9 cellular contexts compared by ENCODE assay signal in genomic region chr11:111776398-111777093, GRCh38. TPM values are rescaled to one million over a fixed set of nuclear protein-coding genes. Genes with fewer than 3 reads are reported as not detected.
DNase-seq lines count a peak whose midpoint lies in the region; ATAC-seq and TF ChIP-seq lines count a peak whose summit lies in the region.
"Had no signal": no experiment of that assay in that cellular context is flagged by ENCODE, and none has a peak within 500 bp of the region (broad histone marks: within the 10 kb centered on the region; RNA-seq: fewer than 3 reads in every experiment).

No MANE protein-coding gene starts in this region.

- H3K27me3 Mint-ChIP-seq in activated T-helper 1 cell treated with anti-CD3 and anti-CD28 coated beads, Interleukin-12 subunit alpha, Interleukin-12 subunit beta, Interleukin-2, Interleukin-4 antibody, amounts not matched to agents 30 ng/mL and 10 ng/mL and 1 ng/mL, durations not matched to agents 14 hours and 24 hours and 36 hours (ENCODE audit: insufficient read depth): no peaks in the 10 kb centered on the region

- no peak overlapping the region for H3K27ac Mint-ChIP-seq in activated T-helper 1 cell treated with anti-CD3 and anti-CD28 coated beads, Interleukin-12 subunit alpha, Interleukin-12 subunit beta, Interleukin-2, Interleukin-4 antibody, amounts not matched to agents 30 ng/mL and 10 ng/mL and 1 ng/mL, durations not matched to agents 14 hours and 24 hours and 36 hours

- in situ Hi-C loops in GM13976 (cut with MboI; ENCODE audit: low sequenced_read_pairs, unreplicated experiment): no loop called here
- in situ Hi-C loops in KBM-7 (cut with MboI; ENCODE audit: low pct_unique_long_range_greater_than_20kb, low sequenced_read_pairs): loop anchor here (25.0 kb wide), 1 partner anchor 189 kb away; no protein-coding TSS in a partner anchor

- DNase-seq in GM13976 (ENCODE audit: low spot score): peak; percentile 52
- DNase-seq in caudate nucleus (lab: John Stamatoyannopoulos, UW): no peak
- DNase-seq in sciatic nerve (ENCODE audit: low spot score): no peak
- no peak for DNase-seq in activated T-helper 1 cell treated with anti-CD3 and anti-CD28 coated beads, Interleukin-12 subunit alpha, Interleukin-12 subunit beta, Interleukin-2, Interleukin-4 antibody, amounts not matched to agents 30 ng/mL and 10 ng/mL and 1 ng/mL, durations not matched to agents 14 hours and 24 hours and 36 hours (ENCODE audit: low spot score)
- DNase-seq in KBM-7: no peak
- DNase-seq in stimulated activated CD4-positive, alpha-beta T cell treated with anti-CD3 and anti-CD28 coated beads, Interleukin-4, amount 100 ng/mL, for 4 hours: no peak
- DNase-seq: activated T-cell treated with anti-CD3 and anti-CD28 coated beads, Interleukin-2, amount 50 U/mL, for 48 hours had no signal

- intact Hi-C loops in sciatic nerve (cut with DNase I): loop anchor here (5.0 kb wide), 2 partner anchors 174 to 1759 kb away; partner anchors contain the start of gene SIK2
- intact Hi-C loops in activated T-helper 1 cell treated with anti-CD3 and anti-CD28 coated beads, Interleukin-12 subunit alpha, Interleukin-12 subunit beta, Interleukin-2, Interleukin-4 antibody, amounts not matched to agents 30 ng/mL and 10 ng/mL and 1 ng/mL, durations not matched to agents 14 hours and 24 hours and 36 hours (cut with micrococcal nuclease): loop anchor here (1.0 to 5.0 kb wide), 7 partner anchors 10 to 494 kb away; partner anchors contain the start of gene PPP2R1B

- TF ChIP-seq CTCF in GM13976 (IDR thresholded peaks at IDR 0.05; ENCODE audit: borderline replicate concordance, control extremely low read depth, extremely low read depth, insufficient read depth, missing control alignments): no peak

- peak overlapping the region; percentile 53 for H3K27ac ChIP-seq in caudate nucleus (ENCODE audit: low read depth, low read length)

- no peaks in the 10 kb centered on the region for H3K36me3 Mint-ChIP-seq in activated T-helper 1 cell treated with anti-CD3 and anti-CD28 coated beads, Interleukin-12 subunit alpha, Interleukin-12 subunit beta, Interleukin-2, Interleukin-4 antibody, amounts not matched to agents 30 ng/mL and 10 ng/mL and 1 ng/mL, durations not matched to agents 14 hours and 24 hours and 36 hours (ENCODE audit: low read depth)

- peak; percentile 94 for ATAC-seq in GM21367 (IDR thresholded peaks at IDR 0.05; ENCODE audit: unreplicated experiment)
- peak; percentile 72 for ATAC-seq in HG03097 (IDR thresholded peaks at IDR 0.05; ENCODE audit: low FRiP score, unreplicated experiment)
- ATAC-seq in sciatic nerve: no peak

- H3K9me3 Mint-ChIP-seq in activated T-helper 1 cell treated with anti-CD3 and anti-CD28 coated beads, Interleukin-12 subunit alpha, Interleukin-12 subunit beta, Interleukin-2, Interleukin-4 antibody, amounts not matched to agents 30 ng/mL and 10 ng/mL and 1 ng/mL, durations not matched to agents 14 hours and 24 hours and 36 hours: no peaks in the 10 kb centered on the region

- H3K4me3 Mint-ChIP-seq in activated T-helper 1 cell treated with anti-CD3 and anti-CD28 coated beads, Interleukin-12 subunit alpha, Interleukin-12 subunit beta, Interleukin-2, Interleukin-4 antibody, amounts not matched to agents 30 ng/mL and 10 ng/mL and 1 ng/mL, durations not matched to agents 14 hours and 24 hours and 36 hours: no peak overlapping the region

- no peaks in the 10 kb centered on the region for H3K4me1 Mint-ChIP-seq in activated T-helper 1 cell treated with anti-CD3 and anti-CD28 coated beads, Interleukin-12 subunit alpha, Interleukin-12 subunit beta, Interleukin-2, Interleukin-4 antibody, amounts not matched to agents 30 ng/mL and 10 ng/mL and 1 ng/mL, durations not matched to agents 14 hours and 24 hours and 36 hours (ENCODE audit: low read depth)

RNA-seq across cellular contexts. Expression of gene PPP2R1B, which starts 10.4 kb away (rescaled TPM):
- 37.7 TPM for total RNA-seq in sciatic nerve
- 58.1 and 61.4 TPM in 2 replicates for total RNA-seq in activated T-helper 1 cell treated with anti-CD3 and anti-CD28 coated beads, Interleukin-12 subunit alpha, Interleukin-12 subunit beta, Interleukin-2, Interleukin-4 antibody, amounts not matched to agents 30 ng/mL and 10 ng/mL and 1 ng/mL, durations not matched to agents 14 hours and 24 hours and 36 hours
